Comparison of ENCODE assay signal across 8 cellular contexts in the genomic region with DNA sequence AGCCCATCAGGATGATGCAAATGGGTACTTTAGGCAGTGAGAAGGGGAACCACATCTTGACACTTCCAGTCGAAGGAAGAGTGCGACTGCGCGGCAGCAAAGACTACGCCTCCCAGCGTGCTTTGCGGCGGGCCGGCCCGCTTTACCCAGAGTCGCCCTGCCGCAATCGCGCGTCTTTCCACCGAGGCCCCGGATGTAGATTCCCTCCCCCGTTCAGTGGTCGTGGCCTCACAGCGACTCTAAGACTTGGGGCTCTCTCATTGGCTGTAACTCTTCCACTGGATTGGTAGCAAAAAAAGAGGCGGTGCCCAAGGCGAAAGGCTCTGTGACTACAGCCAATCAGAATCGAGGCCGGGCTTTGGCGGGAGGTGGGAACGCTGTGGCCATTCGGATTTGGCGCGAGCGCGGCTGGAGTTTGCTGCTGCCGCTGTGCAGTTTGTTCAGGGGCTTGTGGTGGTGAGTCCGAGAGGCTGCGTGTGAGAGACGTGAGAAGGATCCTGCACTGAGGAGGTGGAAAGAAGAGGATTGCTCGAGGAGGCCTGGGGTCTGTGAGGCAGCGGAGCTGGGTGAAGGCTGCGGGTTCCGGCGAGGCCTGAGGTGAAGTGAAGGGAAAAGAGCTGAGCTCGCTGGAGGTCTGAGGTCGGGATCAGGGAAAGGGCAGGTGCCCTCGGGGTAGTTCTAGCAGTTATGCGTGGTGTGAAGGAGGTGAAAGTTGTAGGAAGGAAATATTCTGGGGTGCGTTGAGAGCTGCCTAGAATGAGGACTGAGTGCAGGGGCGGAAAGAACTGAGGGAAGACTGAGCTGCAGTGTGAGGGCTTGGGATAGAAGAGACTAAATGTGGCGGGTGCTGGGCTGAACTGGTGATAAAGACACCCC. TPM values are rescaled to one million over a fixed set of nuclear protein-coding genes. Genes with fewer than 3 reads are reported as not detected.
DNase-seq lines count a peak whose midpoint lies in the region; ATAC-seq, FAIRE-seq and TF ChIP-seq lines count a peak whose summit lies in the region.

A gene with protein sequence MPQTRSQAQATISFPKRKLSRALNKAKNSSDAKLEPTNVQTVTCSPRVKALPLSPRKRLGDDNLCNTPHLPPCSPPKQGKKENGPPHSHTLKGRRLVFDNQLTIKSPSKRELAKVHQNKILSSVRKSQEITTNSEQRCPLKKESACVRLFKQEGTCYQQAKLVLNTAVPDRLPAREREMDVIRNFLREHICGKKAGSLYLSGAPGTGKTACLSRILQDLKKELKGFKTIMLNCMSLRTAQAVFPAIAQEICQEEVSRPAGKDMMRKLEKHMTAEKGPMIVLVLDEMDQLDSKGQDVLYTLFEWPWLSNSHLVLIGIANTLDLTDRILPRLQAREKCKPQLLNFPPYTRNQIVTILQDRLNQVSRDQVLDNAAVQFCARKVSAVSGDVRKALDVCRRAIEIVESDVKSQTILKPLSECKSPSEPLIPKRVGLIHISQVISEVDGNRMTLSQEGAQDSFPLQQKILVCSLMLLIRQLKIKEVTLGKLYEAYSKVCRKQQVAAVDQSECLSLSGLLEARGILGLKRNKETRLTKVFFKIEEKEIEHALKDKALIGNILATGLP (plus strand): TSS at position 386 of the 876 bp plus-strand sequence. CDS start 1,542 bp downstream, outside the sequence.

- no peaks in the 10 kb centered on the region for H3K27me3 ChIP-seq in endodermal cell (ENCODE audit: control insufficient read depth, insufficient read depth, low read length, poor library complexity, severe bottlenecking)

- no peaks in the 10 kb centered on the region for H3K4me1 ChIP-seq in endodermal cell (ENCODE audit: control insufficient read depth, insufficient read depth, low read length)

- TF ChIP-seq CTCF in endodermal cell (conservative IDR thresholded peaks at IDR 0.05): no peak

- DNase-seq in COLO829 (ENCODE audit: low spot score) (peak; percentile 97), HTR-8/SVneo (ENCODE audit: insufficient read length, low spot score) (peak; percentile 99), NOMO-1 treated with dmso at 0.1 percent for 144 hours (lab: John Stamatoyannopoulos, UW; ENCODE audit: unreplicated experiment) (peak; percentile 99), endodermal cell (peak; percentile 100), mesenteric fat pad (ENCODE audit: low spot score) (peak; percentile 98)
- peak; percentile 87 to 97 (median 97) for DNase-seq in activated CD8-positive, alpha-beta memory T cell treated with anti-CD3 and anti-CD28 coated beads for 48 hours (ENCODE audit: low read depth in 2 of 3, low spot score in 2 of 3)
- peak; percentile 92 for DNase-seq in stimulated activated CD8-positive, alpha-beta memory T cell treated with anti-CD3 and anti-CD28 coated beads, Interleukin-15, amount 100 ng/mL, for 24 hours (ENCODE audit: low read depth)

- peak; percentile 89 for FAIRE-seq in HTR-8/SVneo (lab: Jason Lieb, UNC)

- H3K27ac Mint-ChIP-seq in endodermal cell: peak within 1 kb of the TSS; percentile 99

- no peaks in the 10 kb centered on the region for H3K9me3 Mint-ChIP-seq in endodermal cell

- ATAC-seq in GM21367 (IDR thresholded peaks at IDR 0.05; ENCODE audit: unreplicated experiment): peak; percentile 84

- no peaks in the 10 kb centered on the region for H3K27me3 Mint-ChIP-seq in endodermal cell (ENCODE audit: insufficient read depth)

- 0 to 1% methylated on average over 23 to 47 of the region's 47 CpGs for WGBS in endodermal cell (ENCODE audit: insufficient coverage in 1 of 2, insufficient read length in 1 of 2), 2 experiments

- H3K27ac ChIP-seq in endodermal cell (ENCODE audit: low read depth, low read length): peak within 1 kb of the TSS; percentile 82

- H3K4me1 Mint-ChIP-seq in endodermal cell: peaks cover 1% of the 10 kb centered on the region

- peak within 1 kb of the TSS; percentile 98 for H3K4me3 Mint-ChIP-seq in endodermal cell

- H3K9ac ChIP-seq in endodermal cell (ENCODE audit: extremely low read depth, low read length, poor library complexity, severe bottlenecking): peak within 1 kb of the TSS; percentile 96

- H3K9me3 ChIP-seq in endodermal cell (ENCODE audit: control insufficient read depth, low read length): no peaks in the 10 kb centered on the region

- H3K4me3 ChIP-seq in endodermal cell (ENCODE audit: low read length): peak within 1 kb of the TSS; percentile 96

- peaks cover 27% of the 10 kb centered on the region for H3K36me3 ChIP-seq in endodermal cell (ENCODE audit: control insufficient read depth, insufficient read depth, low read length)

- H3K36me3 Mint-ChIP-seq in endodermal cell (ENCODE audit: low read depth): peaks cover 27% of the 10 kb centered on the region

RNA-seq across cellular contexts. Expression of the gene that starts here (rescaled TPM):
- total RNA-seq in endodermal cell: 10 to 100 TPM; 88.4 to 95.4 TPM
- polyA plus RNA-seq in endodermal cell (2013, experiment 1 of 2): 37.8 TPM
- 33.8 TPM for polyA plus RNA-seq in endodermal cell (2013, experiment 2 of 2)
- total RNA-seq in mesenteric fat pad: 2.4 TPM

Comparison
In these comparisons a context has a peak if more than half of its experiments do, and no peak if none do; other contexts are left out.
1. Peak in every context shown above with its lines: DNase-seq, ATAC-seq, H3K4me3 ChIP-seq and H3K27ac ChIP-seq.
2. RNA of the gene that starts here (total RNA-seq): 88.4 to 95.4 TPM in endodermal cell; 2.4 TPM in mesenteric fat pad (single experiment); every median in the first group is over 10 times any median in the second.